ENCODE assay signal across 9 cellular contexts in the genomic region with DNA sequence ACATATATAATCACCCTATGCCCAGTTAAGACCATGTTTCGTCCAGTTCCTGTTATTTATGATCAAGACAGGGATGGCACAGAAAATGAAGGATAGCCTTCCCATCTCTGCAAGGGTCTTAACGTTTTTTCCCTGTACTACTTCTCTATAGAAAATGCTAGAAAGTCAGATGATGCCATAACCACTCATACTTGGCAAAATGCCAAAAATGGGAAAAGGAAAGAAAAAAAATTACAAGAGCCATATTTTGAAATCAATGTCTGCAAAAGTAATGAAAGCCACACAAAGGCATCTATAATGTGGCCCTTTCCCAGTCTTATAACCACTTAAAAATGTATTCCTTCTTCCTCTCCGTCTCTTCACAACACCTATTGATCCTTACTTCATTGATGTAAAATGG. TPM values are rescaled to one million over a fixed set of nuclear protein-coding genes. Genes with fewer than 3 reads are reported as not detected.
DNase-seq lines count a peak whose midpoint lies in the region; ATAC-seq, FAIRE-seq and TF ChIP-seq lines count a peak whose summit lies in the region.
"Had no signal": no experiment of that assay in that cellular context is flagged by ENCODE, and none has a peak within 500 bp of the region (broad histone marks: within the 10 kb centered on the region; RNA-seq: fewer than 3 reads in every experiment).

No MANE protein-coding gene starts in this region.

- no peak for DNase-seq in HepG2 (ENCODE audit: low spot score)
- DNase-seq in right lobe of liver: no peak
- DNase-seq in T-cell: no peak
- DNase-seq in fibroblast of mammary gland (ENCODE audit: low read depth): peak; percentile 61
- no peak for DNase-seq in heart right ventricle
- DNase-seq in NK-92 (lab: John Stamatoyannopoulos, UW; ENCODE audit: unreplicated experiment): no peak
- DNase-seq: NCI-H1048 had no signal

- H3K36me3 ChIP-seq in HepG2 (replicated peaks in 1 of 2; ENCODE audit: control insufficient read depth in 1 of 2, insufficient read depth in 2 of 2, low read length in 2 of 2): 0 out of 5 replicates have a peak, but pooled peaks cover 0 to 1% of the 10 kb centered on the region in 2 experiments
- no peaks in the 10 kb centered on the region for H3K36me3 ChIP-seq in right lobe of liver
- H3K36me3 ChIP-seq in heart right ventricle: peaks cover 0 to 15% (median 0%) of the 10 kb centered on the region in 9 donors
- H3K36me3 ChIP-seq in gastroesophageal sphincter: no peaks in the 10 kb centered on the region

- TF ChIP-seq CTCF in HepG2 (CRISPR knock-in tag; IDR thresholded peaks at IDR 0.05) (no peak), right lobe of liver (IDR thresholded peaks at IDR 0.05) (no peak), fibroblast of mammary gland (conservative IDR thresholded peaks at IDR 0.05; ENCODE audit: control insufficient read depth, insufficient read depth, low read depth, low read length) (no peak), heart right ventricle (IDR thresholded peaks at IDR 0.05) (no peak), gastroesophageal sphincter (IDR thresholded peaks at IDR 0.05) (no peak)

- H3K36me3 Mint-ChIP-seq in T-cell: peaks cover 4% of the 10 kb centered on the region

- TF ChIP-seq EP300 in HepG2 (IDR thresholded peaks at IDR 0.05; ENCODE audit: low read depth in 2 of 2, low read length in 2 of 2) (no peak), HepG2 (CRISPR knock-in tag; IDR thresholded peaks at IDR 0.05; ENCODE audit: borderline replicate concordance) (no peak), gastroesophageal sphincter (IDR thresholded peaks at IDR 0.05) (no peak)

- in situ Hi-C loops in HepG2 (cut with HindIII; ENCODE audit: extremely low pct_ligation_motif_present, low pct_unique_long_range_greater_than_20kb): no loop called here

- H3K4me3 Mint-ChIP-seq in T-cell: peak overlapping the region; percentile 34 to 85 (median 42)

- H3K9ac ChIP-seq in HepG2 (ENCODE audit: insufficient read depth, low read depth, low read length): no peak overlapping the region

- peaks cover 15% of the 10 kb centered on the region for H3K79me2 ChIP-seq in HepG2 (ENCODE audit: insufficient read depth, low read length)

- no peaks in the 10 kb centered on the region for H3K9me3 Mint-ChIP-seq in T-cell

- WGBS in HepG2 (ENCODE audit: low lambda C conversion rate): 80% methylated on average over 3 of the region's 3 CpGs
- 63% methylated on average over 3 of the region's 3 CpGs for WGBS in right lobe of liver (ENCODE audit: insufficient coverage, low coverage, low lambda C conversion rate, missing lambda C conversion rate)
- 65 to 72% methylated on average over 3 of the region's 3 CpGs for WGBS in heart right ventricle, 2 donors
- 58 to 59% methylated on average over 3 of the region's 3 CpGs for WGBS in gastroesophageal sphincter (ENCODE audit: low coverage in 1 of 2), 2 donors

- CTCF ChIA-PET in HepG2 (lab: Yijun Ruan, JAX; ENCODE audit: low intra/inter-chr PET ratio, low total read pairs) (no interaction called here), T-cell (lab: Charles Lee) (interaction anchor here in 1 of 2 donors (0.6 to 1.9 kb wide), 4 partner anchors 8 to 33 kb away, joined by 3 to 12 read pairs (median 6); a partner anchor contains a TSS)

- H3K4me3 ChIP-seq in HepG2 (replicated peaks in 1 of 3; ENCODE audit: insufficient read depth in 1 of 3, low read depth in 2 of 3, low read length in 3 of 3): no peak overlapping the region
- no peak overlapping the region for H3K4me3 ChIP-seq in right lobe of liver
- H3K4me3 ChIP-seq in fibroblast of mammary gland (ENCODE audit: control insufficient read depth, low read depth, low read length): no peak overlapping the region
- no peak overlapping the region for H3K4me3 ChIP-seq in heart right ventricle
- H3K4me3 ChIP-seq in gastroesophageal sphincter: no peak overlapping the region

- TF ChIP-seq RAD21 in HepG2 (CRISPR knock-in tag; IDR thresholded peaks at IDR 0.05): no peak

- TF ChIP-seq POLR2A in HepG2 (IDR thresholded peaks at IDR 0.05; ENCODE audit: insufficient read depth in 1 of 2, low read depth in 2 of 2, low read length in 2 of 2) (no peak), right lobe of liver (IDR thresholded peaks at IDR 0.05) (no peak), gastroesophageal sphincter (IDR thresholded peaks at IDR 0.05) (no peak)

- POLR2A ChIA-PET in HepG2 (lab: Yijun Ruan, JAX) (interaction anchor here (1.3 to 3.8 kb wide), 5 partner anchors 8 to 69 kb away, joined by 5 to 42 read pairs (median 9); a partner anchor contains a TSS), T-cell (lab: Charles Lee) (interaction anchor here in 1 of 2 donors (0.6 kb wide), 2 partner anchors 17 to 32 kb away, joined by 9 to 11 read pairs; a partner anchor contains a TSS)

- ATAC-seq in HepG2: no peak
- ATAC-seq in right lobe of liver: no peak
- no peak for ATAC-seq in T-cell (replicated peaks in 1 of 4)
- no peak for ATAC-seq in HG02981 (IDR thresholded peaks at IDR 0.05; ENCODE audit: unreplicated experiment)
- no peak for ATAC-seq in heart right ventricle
- ATAC-seq in gastroesophageal sphincter: no peak

- H3K4me1 Mint-ChIP-seq in T-cell: peaks cover 30 to 42% (median 37%) of the 10 kb centered on the region in 3 donors

- H3K9me3 ChIP-seq in HepG2 (ENCODE audit: low read length): no peaks in the 10 kb centered on the region
- no peaks in the 10 kb centered on the region for H3K9me3 ChIP-seq in right lobe of liver
- H3K9me3 ChIP-seq in heart right ventricle: no peaks in the 10 kb centered on the region
- H3K9me3 ChIP-seq in gastroesophageal sphincter: no peaks in the 10 kb centered on the region

- FAIRE-seq in HepG2 (lab: Jason Lieb, UNC): no peak

- H3K27ac ChIP-seq in HepG2 (ENCODE audit: extremely low read length, insufficient read depth, low read length) (no peak overlapping the region), right lobe of liver (no peak overlapping the region), heart right ventricle (peak overlapping the region in 2 of 10 donors; percentile 91 to 95), gastroesophageal sphincter (no peak overlapping the region)

- H4K20me1 ChIP-seq in HepG2 (ENCODE audit: insufficient read depth, low read length): no peaks in the 10 kb centered on the region

- H3K27me3 Mint-ChIP-seq in T-cell: no peaks in the 10 kb centered on the region

- no peak overlapping the region for H3K4me2 ChIP-seq in HepG2 (ENCODE audit: low read depth, low read length)

- H3K27ac Mint-ChIP-seq in T-cell: peak overlapping the region; percentile 96 to 99

- BruUV-seq in HepG2 (replicated peaks; lab: Mats Ljungman, UMichigan): no TSS peak

- intact Hi-C loops in HepG2 (cut with micrococcal nuclease; ENCODE audit: unreplicated experiment) (no loop called here), right lobe of liver (cut with DNase I) (no loop called here), heart right ventricle (cut with DNase I) (no loop called here)

- H3K27me3 ChIP-seq in HepG2 (ENCODE audit: control insufficient read depth in 1 of 2, insufficient read depth in 2 of 2, low read length in 2 of 2) (no peaks in the 10 kb centered on the region; a peak in 1 of 5 replicates), right lobe of liver (no peaks in the 10 kb centered on the region), heart right ventricle (no peaks in the 10 kb centered on the region), gastroesophageal sphincter (no peaks in the 10 kb centered on the region)

- H2AFZ ChIP-seq in HepG2 (ENCODE audit: low read length): no peak overlapping the region

- H3K4me1 ChIP-seq in HepG2 (ENCODE audit: insufficient read depth, low read length) (peaks cover 30% of the 10 kb centered on the region), right lobe of liver (peaks cover 0 to 19% (median 12%) of the 10 kb centered on the region in 4 donors), heart right ventricle (peaks cover 7 to 44% (median 39%) of the 10 kb centered on the region in 9 donors), gastroesophageal sphincter (peaks cover 3 to 49% (median 13%) of the 10 kb centered on the region in 3 donors)

RNA-seq across cellular contexts. Expression of a gene that starts 1.8 kb away (rescaled TPM):
- total RNA-seq in HepG2 (2016; rRNA removed; fragmentation: Illumina TruSeq; extraction: Trizol) (75.7 and 76.5 TPM in 2 replicates), right lobe of liver (10 to 100 TPM in 5 of 6 experiments, 1 to 10 TPM in 1; 4.9 to 18.7 (median 12.6) TPM), T-cell (10 to 100 TPM in 1 of 5 donors, 1 to 10 TPM in 4; 5.9 to 12.4 (median 7.7) TPM), heart right ventricle (10 to 100 TPM; 39.8 to 61.9 (median 49.9) TPM), gastroesophageal sphincter (10 to 100 TPM; 14.3 to 57.9 (median 28.0) TPM)
- 325 and 392 TPM in 2 replicates for total RNA-seq in HepG2 (2016; cell fraction: cytosol; rRNA removed; fragmentation: Illumina TruSeq; extraction: Trizol; ENCODE audit: low read depth)
- total RNA-seq in HepG2 (2016; cell fraction: insoluble cytoplasmic fraction; rRNA removed; fragmentation: Illumina TruSeq; extraction: Trizol): 64.5 and 75.8 TPM in 2 replicates
- 194 and 230 TPM in 2 replicates for total RNA-seq in HepG2 (2016; cell fraction: membrane; rRNA removed; fragmentation: Illumina TruSeq; extraction: Trizol)
- 25.1 and 31.8 TPM in 2 replicates for total RNA-seq in HepG2 (2016; cell fraction: nucleus; rRNA removed; fragmentation: Illumina TruSeq; extraction: Trizol)
- polyA plus RNA-seq in HepG2 (2011; rRNA removed) (81.4 and 88.7 TPM in 2 replicates), heart right ventricle (10 to 100 TPM; 31.9 to 64.0 TPM)
- 101 and 116 TPM in 2 replicates for polyA plus RNA-seq in HepG2 (2011; cell fraction: cytosol; rRNA removed)
- 53.0 and 71.7 TPM in 2 replicates for polyA plus RNA-seq in HepG2 (2011; cell fraction: nucleus; rRNA removed)
- 71.1 and 77.9 TPM in 2 replicates for polyA plus RNA-seq in HepG2 (2012)
- 374 and 492 TPM in 2 replicates for polyA plus RNA-seq in HepG2 (2016; cell fraction: cytosol; fragmentation: Illumina TruSeq; extraction: Trizol; ENCODE audit: low read depth)
- 78.1 and 85.3 TPM in 2 replicates for polyA plus RNA-seq in HepG2 (2016; cell fraction: insoluble cytoplasmic fraction; fragmentation: Illumina TruSeq; extraction: Trizol; ENCODE audit: low read depth)
- polyA plus RNA-seq in HepG2 (2016; cell fraction: membrane; fragmentation: Illumina TruSeq; extraction: Trizol; ENCODE audit: low read depth): 220 and 254 TPM in 2 replicates
- polyA plus RNA-seq in HepG2 (2016; cell fraction: nucleus; fragmentation: Illumina TruSeq; extraction: Trizol; ENCODE audit: insufficient read depth, low read depth): 77.1 and 86.6 TPM in 2 replicates
- polyA minus RNA-seq in HepG2 (2011; rRNA and poly(A)+ RNA removed; ENCODE audit: low replicate concordance): 23.8 and 38.6 TPM in 2 replicates
- 16.8 and 20.3 TPM in 2 replicates for polyA minus RNA-seq in HepG2 (2011; cell fraction: cytosol; rRNA and poly(A)+ RNA removed)
- polyA minus RNA-seq in HepG2 (2011; cell fraction: nucleus; rRNA and poly(A)+ RNA removed): 14.3 and 20.6 TPM in 2 replicates

RNA-seq across cellular contexts. Expression of a gene that starts 7.6 kb away (rescaled TPM):
- total RNA-seq in HepG2 (2016; rRNA removed; fragmentation: Illumina TruSeq; extraction: Trizol) (1,192 and 1,778 TPM in 2 replicates), right lobe of liver (100 to 1,000 TPM; 409 to 644 (median 490) TPM), T-cell (100 to 1,000 TPM; 506 to 663 (median 569) TPM), heart right ventricle (1,000 to 10,000 TPM in 1 of 10 donors, 100 to 1,000 TPM in 9; 355 to 1,188 (median 413) TPM), gastroesophageal sphincter (1,000 to 10,000 TPM; 5,300 to 6,545 (median 5,874) TPM)
- 428 and 482 TPM in 2 replicates for total RNA-seq in HepG2 (2016; cell fraction: cytosol; rRNA removed; fragmentation: Illumina TruSeq; extraction: Trizol; ENCODE audit: low read depth)
- 1,256 and 1,894 TPM in 2 replicates for total RNA-seq in HepG2 (2016; cell fraction: insoluble cytoplasmic fraction; rRNA removed; fragmentation: Illumina TruSeq; extraction: Trizol)
- 384 and 408 TPM in 2 replicates for total RNA-seq in HepG2 (2016; cell fraction: membrane; rRNA removed; fragmentation: Illumina TruSeq; extraction: Trizol)
- total RNA-seq in HepG2 (2016; cell fraction: nucleus; rRNA removed; fragmentation: Illumina TruSeq; extraction: Trizol): 421 and 427 TPM in 2 replicates
- polyA plus RNA-seq in HepG2 (2011; rRNA removed) (983 and 1,127 TPM in 2 replicates), heart right ventricle (1,000 to 10,000 TPM in 1 of 2 donors, 100 to 1,000 TPM in 1; 670 to 2,127 TPM)
- polyA plus RNA-seq in HepG2 (2011; cell fraction: cytosol; rRNA removed): 1,443 and 1,577 TPM in 2 replicates
- 447 and 559 TPM in 2 replicates for polyA plus RNA-seq in HepG2 (2011; cell fraction: nucleus; rRNA removed)
- 597 and 749 TPM in 2 replicates for polyA plus RNA-seq in HepG2 (2012)
- polyA plus RNA-seq in HepG2 (2016; cell fraction: cytosol; fragmentation: Illumina TruSeq; extraction: Trizol; ENCODE audit: low read depth): 405 and 433 TPM in 2 replicates
- polyA plus RNA-seq in HepG2 (2016; cell fraction: insoluble cytoplasmic fraction; fragmentation: Illumina TruSeq; extraction: Trizol; ENCODE audit: low read depth): 1,500 and 1,664 TPM in 2 replicates
- polyA plus RNA-seq in HepG2 (2016; cell fraction: membrane; fragmentation: Illumina TruSeq; extraction: Trizol; ENCODE audit: low read depth): 283 and 315 TPM in 2 replicates
- polyA plus RNA-seq in HepG2 (2016; cell fraction: nucleus; fragmentation: Illumina TruSeq; extraction: Trizol; ENCODE audit: insufficient read depth, low read depth): 579 and 630 TPM in 2 replicates
- 230 and 730 TPM in 2 replicates for polyA minus RNA-seq in HepG2 (2011; rRNA and poly(A)+ RNA removed; ENCODE audit: low replicate concordance)
- polyA minus RNA-seq in HepG2 (2011; cell fraction: cytosol; rRNA and poly(A)+ RNA removed): 135 and 172 TPM in 2 replicates
- 220 and 358 TPM in 2 replicates for polyA minus RNA-seq in HepG2 (2011; cell fraction: nucleus; rRNA and poly(A)+ RNA removed)

RNA-seq across cellular contexts. Expression of a gene that starts 22.5 kb away (rescaled TPM):
- total RNA-seq in HepG2 (2016; rRNA removed; fragmentation: Illumina TruSeq; extraction: Trizol) (30.1 and 66.9 TPM in 2 replicates), right lobe of liver (100 to 1,000 TPM in 1 of 6 experiments, 10 to 100 TPM in 5; 56.5 to 117 (median 70.3) TPM), T-cell (100 to 1,000 TPM; 181 to 298 (median 276) TPM), heart right ventricle (10 to 100 TPM; 28.8 to 47.5 (median 31.9) TPM), gastroesophageal sphincter (100 to 1,000 TPM; 128 to 234 (median 167) TPM)
- total RNA-seq in HepG2 (2016; cell fraction: cytosol; rRNA removed; fragmentation: Illumina TruSeq; extraction: Trizol; ENCODE audit: low read depth): 6.1 and 7.8 TPM in 2 replicates
- 27.6 and 70.9 TPM in 2 replicates for total RNA-seq in HepG2 (2016; cell fraction: insoluble cytoplasmic fraction; rRNA removed; fragmentation: Illumina TruSeq; extraction: Trizol)
- 12.4 and 14.5 TPM in 2 replicates for total RNA-seq in HepG2 (2016; cell fraction: membrane; rRNA removed; fragmentation: Illumina TruSeq; extraction: Trizol)
- total RNA-seq in HepG2 (2016; cell fraction: nucleus; rRNA removed; fragmentation: Illumina TruSeq; extraction: Trizol): 74.2 and 79.4 TPM in 2 replicates
- polyA plus RNA-seq in HepG2 (2011; rRNA removed) (71.0 and 80.1 TPM in 2 replicates), heart right ventricle (10 to 100 TPM; 20.9 to 57.3 TPM)
- polyA plus RNA-seq in HepG2 (2011; cell fraction: cytosol; rRNA removed): 65.6 and 71.7 TPM in 2 replicates
- 144 and 146 TPM in 2 replicates for polyA plus RNA-seq in HepG2 (2011; cell fraction: nucleus; rRNA removed)
- 27.6 and 29.6 TPM in 2 replicates for polyA plus RNA-seq in HepG2 (2012)
- polyA plus RNA-seq in HepG2 (2016; cell fraction: cytosol; fragmentation: Illumina TruSeq; extraction: Trizol; ENCODE audit: low read depth): 4.5 and 6.5 TPM in 2 replicates
- 22.5 and 29.6 TPM in 2 replicates for polyA plus RNA-seq in HepG2 (2016; cell fraction: insoluble cytoplasmic fraction; fragmentation: Illumina TruSeq; extraction: Trizol; ENCODE audit: low read depth)
- polyA plus RNA-seq in HepG2 (2016; cell fraction: membrane; fragmentation: Illumina TruSeq; extraction: Trizol; ENCODE audit: low read depth): 9.2 and 9.6 TPM in 2 replicates
- polyA plus RNA-seq in HepG2 (2016; cell fraction: nucleus; fragmentation: Illumina TruSeq; extraction: Trizol; ENCODE audit: insufficient read depth, low read depth): 105 and 109 TPM in 2 replicates
- polyA minus RNA-seq in HepG2 (2011; rRNA and poly(A)+ RNA removed; ENCODE audit: low replicate concordance): 191 and 267 TPM in 2 replicates
- 75.6 and 84.1 TPM in 2 replicates for polyA minus RNA-seq in HepG2 (2011; cell fraction: cytosol; rRNA and poly(A)+ RNA removed)
- polyA minus RNA-seq in HepG2 (2011; cell fraction: nucleus; rRNA and poly(A)+ RNA removed): 47.8 and 73.0 TPM in 2 replicates

RNA-seq across cellular contexts. Expression of a gene that starts 32.5 kb away (rescaled TPM):
- total RNA-seq in HepG2 (2016; rRNA removed; fragmentation: Illumina TruSeq; extraction: Trizol) (1.9 and 2.3 TPM in 2 replicates), right lobe of liver (1 to 10 TPM; 1.7 to 5.4 (median 3.2) TPM), T-cell (10 to 100 TPM in 3 of 5 donors, 1 to 10 TPM in 2; 8.4 to 15.1 (median 11.4) TPM), heart right ventricle (1 to 10 TPM; 3.6 to 5.8 (median 4.9) TPM), gastroesophageal sphincter (1 to 10 TPM; 5.0 to 7.4 (median 5.8) TPM)
- total RNA-seq in HepG2 (2016; cell fraction: cytosol; rRNA removed; fragmentation: Illumina TruSeq; extraction: Trizol; ENCODE audit: low read depth): 3.2 and 3.7 TPM in 2 replicates
- 1.6 and 2.5 TPM in 2 replicates for total RNA-seq in HepG2 (2016; cell fraction: insoluble cytoplasmic fraction; rRNA removed; fragmentation: Illumina TruSeq; extraction: Trizol)
- total RNA-seq in HepG2 (2016; cell fraction: membrane; rRNA removed; fragmentation: Illumina TruSeq; extraction: Trizol): 2.0 and 3.1 TPM in 2 replicates
- 2.9 and 4.3 TPM in 2 replicates for total RNA-seq in HepG2 (2016; cell fraction: nucleus; rRNA removed; fragmentation: Illumina TruSeq; extraction: Trizol)
- polyA plus RNA-seq in HepG2 (2011; rRNA removed) (0.70 and 0.98 TPM in 2 replicates), heart right ventricle (1 to 10 TPM; 2.1 to 3.4 TPM)
- 0.58 and 0.59 TPM in 2 replicates for polyA plus RNA-seq in HepG2 (2011; cell fraction: cytosol; rRNA removed)
- polyA plus RNA-seq in HepG2 (2011; cell fraction: nucleus; rRNA removed): 2.0 and 2.3 TPM in 2 replicates
- polyA plus RNA-seq in HepG2 (2012): 0.99 and 1.0 TPM in 2 replicates
- 0.17 and 0.23 TPM in 2 replicates for polyA plus RNA-seq in HepG2 (2016; cell fraction: cytosol; fragmentation: Illumina TruSeq; extraction: Trizol; ENCODE audit: low read depth)
- polyA plus RNA-seq in HepG2 (2016; cell fraction: insoluble cytoplasmic fraction; fragmentation: Illumina TruSeq; extraction: Trizol; ENCODE audit: low read depth): 1.2 and 1.5 TPM in 2 replicates
- 0.38 and 0.55 TPM in 2 replicates for polyA plus RNA-seq in HepG2 (2016; cell fraction: membrane; fragmentation: Illumina TruSeq; extraction: Trizol; ENCODE audit: low read depth)
- polyA plus RNA-seq in HepG2 (2016; cell fraction: nucleus; fragmentation: Illumina TruSeq; extraction: Trizol; ENCODE audit: insufficient read depth, low read depth): 2.3 and 2.8 TPM in 2 replicates
- polyA minus RNA-seq in HepG2 (2011; rRNA and poly(A)+ RNA removed; ENCODE audit: low replicate concordance): 5.6 and 16.3 TPM in 2 replicates
- 1.8 and 2.6 TPM in 2 replicates for polyA minus RNA-seq in HepG2 (2011; cell fraction: cytosol; rRNA and poly(A)+ RNA removed)
- polyA minus RNA-seq in HepG2 (2011; cell fraction: nucleus; rRNA and poly(A)+ RNA removed): 8.6 and 8.8 TPM in 2 replicates

RNA-seq across cellular contexts. Expression of a gene that starts 34.1 kb away (rescaled TPM):
- total RNA-seq in HepG2 (2016; rRNA removed; fragmentation: Illumina TruSeq; extraction: Trizol): 4,012 and 4,443 TPM in 2 replicates
- total RNA-seq in HepG2 (2016; cell fraction: cytosol; rRNA removed; fragmentation: Illumina TruSeq; extraction: Trizol; ENCODE audit: low read depth): 4,595 and 4,984 TPM in 2 replicates
- total RNA-seq in HepG2 (2016; cell fraction: insoluble cytoplasmic fraction; rRNA removed; fragmentation: Illumina TruSeq; extraction: Trizol): 3,905 and 4,309 TPM in 2 replicates
- total RNA-seq in HepG2 (2016; cell fraction: membrane; rRNA removed; fragmentation: Illumina TruSeq; extraction: Trizol): 8,921 and 9,031 TPM in 2 replicates
- 1,404 and 1,661 TPM in 2 replicates for total RNA-seq in HepG2 (2016; cell fraction: nucleus; rRNA removed; fragmentation: Illumina TruSeq; extraction: Trizol)
- 6,595 and 7,670 TPM in 2 replicates for polyA plus RNA-seq in HepG2 (2011; rRNA removed)
- polyA plus RNA-seq in HepG2 (2011; cell fraction: cytosol; rRNA removed): 10,426 and 10,610 TPM in 2 replicates
- polyA plus RNA-seq in HepG2 (2011; cell fraction: nucleus; rRNA removed): 2,744 and 3,913 TPM in 2 replicates
- polyA plus RNA-seq in HepG2 (2012): 6,590 and 7,439 TPM in 2 replicates
- polyA plus RNA-seq in HepG2 (2016; cell fraction: cytosol; fragmentation: Illumina TruSeq; extraction: Trizol; ENCODE audit: low read depth): 4,736 and 5,581 TPM in 2 replicates
- 3,730 and 4,210 TPM in 2 replicates for polyA plus RNA-seq in HepG2 (2016; cell fraction: insoluble cytoplasmic fraction; fragmentation: Illumina TruSeq; extraction: Trizol; ENCODE audit: low read depth)
- polyA plus RNA-seq in HepG2 (2016; cell fraction: membrane; fragmentation: Illumina TruSeq; extraction: Trizol; ENCODE audit: low read depth): 7,715 and 8,246 TPM in 2 replicates
- polyA plus RNA-seq in HepG2 (2016; cell fraction: nucleus; fragmentation: Illumina TruSeq; extraction: Trizol; ENCODE audit: insufficient read depth, low read depth): 2,380 and 2,524 TPM in 2 replicates
- polyA minus RNA-seq in HepG2 (2011; rRNA and poly(A)+ RNA removed; ENCODE audit: low replicate concordance): 1,172 and 2,100 TPM in 2 replicates
- 821 and 951 TPM in 2 replicates for polyA minus RNA-seq in HepG2 (2011; cell fraction: cytosol; rRNA and poly(A)+ RNA removed)
- polyA minus RNA-seq in HepG2 (2011; cell fraction: nucleus; rRNA and poly(A)+ RNA removed): 395 and 501 TPM in 2 replicates
- 1,000 to 10,000 TPM in 4 of 6 experiments, 100 to 1,000 TPM in 2; 516 to 1,547 (median 1,257) TPM for total RNA-seq in right lobe of liver
- 1,000 to 10,000 TPM; 4,612 to 5,648 (median 5,133) TPM for total RNA-seq in T-cell
- 1,000 to 10,000 TPM; 1,835 to 2,619 (median 2,004) TPM for total RNA-seq in heart right ventricle
- polyA plus RNA-seq in heart right ventricle: 1,000 to 10,000 TPM in 1 of 2 donors, 100 to 1,000 TPM in 1; 475 to 5,263 TPM
- 1,000 to 10,000 TPM; 1,487 to 4,346 (median 2,874) TPM for total RNA-seq in gastroesophageal sphincter
